Comparison of ENCODE assay signal across 1 cellular context in genomic region chr16:27398341-27398893, GRCh38. TPM values are rescaled to one million over a fixed set of nuclear protein-coding genes. Genes with fewer than 3 reads are reported as not detected.
"Had no signal": no experiment of that assay in that cellular context is flagged by ENCODE, and none has a peak within 500 bp of the region (broad histone marks: within the 10 kb centered on the region; RNA-seq: fewer than 3 reads in every experiment).

No MANE protein-coding gene starts in this region.

RNA-seq across cellular contexts. Expression of gene IL21R, which starts 3.6 kb away (rescaled TPM):
- total RNA-seq: endothelial cell of umbilical vein had no signal
